In genomic region chr4:125546272-125546671, GRCh38 we compare ENCODE assay signal across 17 cellular contexts.
A peak's percentile ranks its signal among the peaks of the same experiment; 100 is the strongest.
DNase-seq lines count a peak whose midpoint lies in the region; FAIRE-seq and TF ChIP-seq lines count a peak whose summit lies in the region.
"Had no signal": no experiment of that assay in that cellular context is flagged by ENCODE, and none has a peak within 500 bp of the region (broad histone marks: within the 10 kb centered on the region; RNA-seq: fewer than 3 reads in every experiment).

No MANE protein-coding gene starts in this region.

- H3K27me3 Mint-ChIP-seq in neural progenitor cell (ENCODE audit: insufficient read depth, low read depth) = peaks cover 4% of the 10 kb centered on the region
- H3K27me3 Mint-ChIP-seq: CD4-positive, alpha-beta memory T cell had no signal

- H2AFZ ChIP-seq in H1 (ENCODE audit: low read length) (no peak overlapping the region), neural progenitor cell (replicated peaks) (peak overlapping the region; percentile 11)

- H3K56ac ChIP-seq in H1 (replicated peaks; ENCODE audit: insufficient read length, low read depth, low read length) = no peak overlapping the region

- H3K4me3 ChIP-seq in H1 (ENCODE audit: extremely low read depth in 1 of 4, insufficient read depth in 2 of 4, low read depth in 3 of 4, low read length in 4 of 4) = no peak overlapping the region
- no peak overlapping the region for H3K4me3 ChIP-seq in neural progenitor cell
- H3K4me3 ChIP-seq: GM23248, HAP-1 had no signal

- no peak overlapping the region for H4K5ac ChIP-seq in H1 (ENCODE audit: insufficient read length, low read depth, low read length)

- H3K9me3 Mint-ChIP-seq in neural progenitor cell = no peaks in the 10 kb centered on the region
- H3K9me3 Mint-ChIP-seq: HFFc6 had no signal

- no peak overlapping the region for H2BK20ac ChIP-seq in H1 (ENCODE audit: low read length)

- no peak overlapping the region for H2AK5ac ChIP-seq in H1 (ENCODE audit: low read depth, low read length)

- no peaks in the 10 kb centered on the region for H3F3A ChIP-seq in neural progenitor cell (ENCODE audit: low read depth)

- H3K9me3 ChIP-seq in H1 (ENCODE audit: insufficient read depth in 2 of 2, low read depth in 1 of 2, low read length in 1 of 2) = no peaks in the 10 kb centered on the region
- no peaks in the 10 kb centered on the region for H3K9me3 ChIP-seq in neural progenitor cell (ENCODE audit: low read depth)
- H3K9me3 ChIP-seq: HAP-1 had no signal

- no peak overlapping the region for H3K27ac Mint-ChIP-seq in neural progenitor cell
- H3K27ac Mint-ChIP-seq: CD4-positive, alpha-beta memory T cell; HFFc6 had no signal

- H3K9ac ChIP-seq in H1 (replicated peaks in 1 of 4; ENCODE audit: extremely low read depth in 1 of 4, low read depth in 3 of 4, low read length in 3 of 4) (no peak overlapping the region), neural progenitor cell (no peak overlapping the region)
- H3K9ac ChIP-seq: GM23248 had no signal

- TF ChIP-seq RAD21 in H1 (IDR thresholded peaks at IDR 0.05 in 1 of 2, conservative IDR thresholded peaks at IDR 0.05 in 1 of 2; ENCODE audit: low read depth in 2 of 2, low read length in 2 of 2) = no peak

- DNase-seq in UCSD-AML1 (lab: John Stamatoyannopoulos, UW; ENCODE audit: unreplicated experiment) (peak; percentile 5), H1 (ENCODE audit: low read depth in 1 of 2, low spot score in 2 of 2) (no peak), neural progenitor cell (ENCODE audit: low spot score) (no peak), OCI-M2 (lab: John Stamatoyannopoulos, UW; ENCODE audit: unreplicated experiment) (no peak), cerebellar cortex (ENCODE audit: low spot score) (no peak), HK-2 (ENCODE audit: unreplicated experiment) (no peak)
- DNase-seq: C1 segment of cervical spinal cord; Calu3; CD4-positive, alpha-beta memory T cell; COR-L47; DMS53; DND-41; GM23248; HFFc6 had no signal

- H3K27ac ChIP-seq in H1 (ENCODE audit: low read depth, low read length) (no peak overlapping the region), neural progenitor cell (no peak overlapping the region)
- H3K27ac ChIP-seq: GM23248 had no signal

- TF ChIP-seq CTCF in H1 (IDR thresholded peaks at IDR 0.05; ENCODE audit: control extremely low read depth in 1 of 3, insufficient read depth in 1 of 3, low read depth in 1 of 3, low read length in 3 of 3) (no peak), neural progenitor cell (IDR thresholded peaks at IDR 0.05) (no peak)

- no peak overlapping the region for H4K91ac ChIP-seq in H1 (replicated peaks; ENCODE audit: insufficient read length, low read length)

- no peaks in the 10 kb centered on the region for H3K36me3 Mint-ChIP-seq in neural progenitor cell
- H3K36me3 Mint-ChIP-seq: CD4-positive, alpha-beta memory T cell had no signal

- H2BK12ac ChIP-seq in H1 (ENCODE audit: low read depth, low read length) = 0 out of 2 replicates have a peak overlapping the region, but pooled peaks have one; percentile 21

- no peaks in the 10 kb centered on the region for H3K27me3 ChIP-seq in H1 (replicated peaks in 1 of 4; ENCODE audit: control insufficient read depth in 3 of 4, extremely low read depth in 1 of 4, insufficient read depth in 3 of 4, low read length in 3 of 4)
- H3K27me3 ChIP-seq in neural progenitor cell = no peaks in the 10 kb centered on the region

- H3K23ac ChIP-seq in H1 (ENCODE audit: insufficient read length) = no peak overlapping the region

- H3K79me1 ChIP-seq in H1 (ENCODE audit: low read depth, low read length) = no peaks in the 10 kb centered on the region

- no peak for TF ChIP-seq POLR2A in H1 (IDR thresholded peaks at IDR 0.05; ENCODE audit: control extremely low read depth in 1 of 2, low read depth in 2 of 2, low read length in 2 of 2)

- no peaks in the 10 kb centered on the region for H4K20me1 ChIP-seq in H1 (replicated peaks in 1 of 2; ENCODE audit: control insufficient read depth in 1 of 2, insufficient read depth in 2 of 2, low read length in 2 of 2)
- no peaks in the 10 kb centered on the region for H4K20me1 ChIP-seq in neural progenitor cell (ENCODE audit: low read depth)

- peaks cover 10% of the 10 kb centered on the region for H3K4me1 Mint-ChIP-seq in neural progenitor cell
- H3K4me1 Mint-ChIP-seq: CD4-positive, alpha-beta memory T cell had no signal

- WGBS in H1 (ENCODE audit: extremely low coverage in 1 of 2, insufficient coverage in 1 of 2, insufficient read length in 1 of 2, insufficient replicate concordance in 2 of 2, low coverage in 1 of 2, low lambda C conversion rate in 2 of 2, missing lambda C conversion rate in 1 of 2), 2 experiments = 89% methylated on average over 15 of the region's 15 CpGs; no CpG with 5 or more reads in 1 of the 2 experiments

- H3K23me2 ChIP-seq in H1 (ENCODE audit: low read depth, low read length) = no peaks in the 10 kb centered on the region

- H3K36me3 ChIP-seq in H1 (ENCODE audit: control insufficient read depth in 2 of 4, insufficient read depth in 4 of 4, low read length in 3 of 4) (no peaks in the 10 kb centered on the region), neural progenitor cell (no peaks in the 10 kb centered on the region)
- H3K36me3 ChIP-seq: HAP-1 had no signal

- H3K79me2 ChIP-seq in H1 (ENCODE audit: control insufficient read depth in 1 of 2, insufficient read depth in 2 of 2, low read length in 2 of 2) = no peaks in the 10 kb centered on the region
- no peaks in the 10 kb centered on the region for H3K79me2 ChIP-seq in neural progenitor cell (ENCODE audit: low read depth)

- H3K4me2 ChIP-seq in H1 (ENCODE audit: insufficient read depth in 1 of 2, low read depth in 2 of 2, low read length in 2 of 2) = no peak overlapping the region
- H3K4me2 ChIP-seq in neural progenitor cell = no peak overlapping the region

- no peaks in the 10 kb centered on the region for H3K4me1 ChIP-seq in H1 (replicated peaks in 1 of 4; ENCODE audit: control insufficient read depth in 3 of 4, insufficient read depth in 4 of 4, low read length in 3 of 4)
- H3K4me1 ChIP-seq in neural progenitor cell = peaks cover 9% of the 10 kb centered on the region

- TF ChIP-seq EP300 in H1 (IDR thresholded peaks at IDR 0.05; ENCODE audit: borderline replicate concordance in 1 of 2, low read depth in 2 of 2, low read length in 2 of 2) = no peak

- no peak overlapping the region for H2BK120ac ChIP-seq in H1 (replicated peaks; ENCODE audit: low read depth, low read length)

- no peak overlapping the region for H2BK15ac ChIP-seq in H1 (ENCODE audit: low read length)

- no peak overlapping the region for H2BK5ac ChIP-seq in H1 (ENCODE audit: low read depth, low read length)

- no peak overlapping the region for H3K18ac ChIP-seq in H1 (ENCODE audit: extremely low read depth, low read length)

- POLR2A ChIA-PET in H1 (lab: Charles Lee; ENCODE audit: partially characterized antibody) = no interaction called here

- H3K4me3 Mint-ChIP-seq in neural progenitor cell = no peak overlapping the region
- H3K4me3 Mint-ChIP-seq: CD4-positive, alpha-beta memory T cell; HFFc6 had no signal

- H4K8ac ChIP-seq in H1 (ENCODE audit: extremely low read depth, insufficient read depth, low read length) = no peak overlapping the region

- CTCF ChIA-PET in H1 (lab: Charles Lee; ENCODE audit: partially characterized antibody) = interaction anchor here (1.3 kb wide), 1 partner anchor 182 kb away, joined by 3 read pairs; no protein-coding TSS in a partner anchor

- H3K14ac ChIP-seq in H1 (ENCODE audit: insufficient read length) = no peak overlapping the region

- no peak for FAIRE-seq in H1 (lab: Jason Lieb, UNC)
- FAIRE-seq: G401.6, GM12892 had no signal

- H3K4ac ChIP-seq in H1 (replicated peaks; ENCODE audit: insufficient read length, low read depth, low read length) = no peak overlapping the region

TF ChIP-seq in H1, 55 proteins besides CTCF, POLR2A, EP300 and RAD21:
- no peak for TF ChIP-seq JUND (IDR thresholded peaks at IDR 0.05; ENCODE audit: low read length)
- no peak for TF ChIP-seq TBP (IDR thresholded peaks at IDR 0.05; ENCODE audit: low read depth, low read length)
- TF ChIP-seq CBX8 (IDR thresholded peaks at IDR 0.05; ENCODE audit: borderline replicate concordance, low read depth, low read length) = no peak
- no peak for TF ChIP-seq RBBP5 (IDR thresholded peaks at IDR 0.05; ENCODE audit: borderline replicate concordance, low read depth, low read length)
- TF ChIP-seq POLR2AphosphoS5 (IDR thresholded peaks at IDR 0.05; ENCODE audit: low read depth, low read length) = no peak
- no peak for TF ChIP-seq FOSL1 (IDR thresholded peaks at IDR 0.05; ENCODE audit: insufficient read depth, low read depth, low read length)
- no peak for TF ChIP-seq TAF1 (IDR thresholded peaks at IDR 0.05; ENCODE audit: low read depth, low read length)
- no peak for TF ChIP-seq CHD2 (IDR thresholded peaks at IDR 0.05; ENCODE audit: low read length)
- no peak for TF ChIP-seq SIN3A (conservative IDR thresholded peaks at IDR 0.05 in 1 of 2, IDR thresholded peaks at IDR 0.05 in 1 of 2; ENCODE audit: low read depth in 1 of 2, low read length in 2 of 2)
- no peak for TF ChIP-seq ZNF274 (IDR thresholded peaks at IDR 0.05; ENCODE audit: borderline replicate concordance, extremely low read depth, low read length)
- no peak for TF ChIP-seq CHD1 (IDR thresholded peaks at IDR 0.05; ENCODE audit: low read depth, low read length)
- no peak for TF ChIP-seq HDAC6 (IDR thresholded peaks at IDR 0.05; ENCODE audit: low read depth, low read length)
- TF ChIP-seq BACH1 (IDR thresholded peaks at IDR 0.05; ENCODE audit: low read length) = no peak
- no peak for TF ChIP-seq CREB1 (IDR thresholded peaks at IDR 0.05)
- no peak for TF ChIP-seq POU5F1 (IDR thresholded peaks at IDR 0.05; ENCODE audit: low read depth, low read length)
- TF ChIP-seq NANOG (IDR thresholded peaks at IDR 0.05; ENCODE audit: insufficient read depth, low read depth, low read length, poor library complexity, severe bottlenecking) = no peak
- TF ChIP-seq SP1 (IDR thresholded peaks at IDR 0.05; ENCODE audit: low read depth, low read length) = no peak
- TF ChIP-seq SAP30 (IDR thresholded peaks at IDR 0.05; ENCODE audit: insufficient read depth, insufficient replicate concordance, low read length) = no peak
- no peak for TF ChIP-seq BRCA1 (IDR thresholded peaks at IDR 0.05; ENCODE audit: low read depth, low read length)
TF ChIP-seq in H1: peak in this region for 0.
